In genomic region chr7:47937711-47938573, GRCh38 we compare ENCODE assay signal across 9 cellular contexts. TPM values are rescaled to one million over a fixed set of nuclear protein-coding genes. Genes with fewer than 3 reads are reported as not detected.
DNase-seq lines count a peak whose midpoint lies in the region; ATAC-seq and TF ChIP-seq lines count a peak whose summit lies in the region.
"Had no signal": no experiment of that assay in that cellular context is flagged by ENCODE, and none has a peak within 500 bp of the region (broad histone marks: within the 10 kb centered on the region; RNA-seq: fewer than 3 reads in every experiment).

No MANE protein-coding gene starts in this region.

- CTCF ChIA-PET in activated CD4-positive, alpha-beta memory T cell treated with anti-CD3 and anti-CD28 coated beads for 36 hours (lab: Charles Lee): interaction anchor here (1.0 to 4.5 kb wide), 5 partner anchors 7 to 172 kb away, joined by 3 to 19 read pairs (median 5); no protein-coding TSS in a partner anchor
- CTCF ChIA-PET in activated naive CD4-positive, alpha-beta T cell treated with anti-CD3 and anti-CD28 coated beads, Interleukin-2, amount 10 ng/mL, durations not matched to agents 7 days and 5 days (lab: Charles Lee): interaction anchor here (0.9 to 1.9 kb wide), 6 partner anchors 10 to 671 kb away, joined by 3 to 8 read pairs (median 4); partner anchors contain the start of gene PKD1L1

- H3K27me3 Mint-ChIP-seq in activated CD4-positive, alpha-beta memory T cell treated with anti-CD3 and anti-CD28 coated beads for 36 hours: no peaks in the 10 kb centered on the region
- H3K27me3 Mint-ChIP-seq in activated naive CD4-positive, alpha-beta T cell treated with anti-CD3 and anti-CD28 coated beads, Interleukin-2, amount 10 ng/mL, durations not matched to agents 7 days and 5 days: no peaks in the 10 kb centered on the region

- H3K4me1 Mint-ChIP-seq in activated CD4-positive, alpha-beta memory T cell treated with anti-CD3 and anti-CD28 coated beads for 36 hours (ENCODE audit: low read depth): peaks cover 19% of the 10 kb centered on the region
- peaks cover 17% of the 10 kb centered on the region for H3K4me1 Mint-ChIP-seq in activated naive CD4-positive, alpha-beta T cell treated with anti-CD3 and anti-CD28 coated beads, Interleukin-2, amount 10 ng/mL, durations not matched to agents 7 days and 5 days

- ATAC-seq in GM18505 (IDR thresholded peaks at IDR 0.05; ENCODE audit: unreplicated experiment) (peak; percentile 64), GM19463 (IDR thresholded peaks at IDR 0.05; ENCODE audit: unreplicated experiment) (peak; percentile 59), HG03066 (IDR thresholded peaks at IDR 0.05; ENCODE audit: low read depth, unreplicated experiment) (peak; percentile 41)

- no peak for TF ChIP-seq POLR2A in GM18505 (IDR thresholded peaks at IDR 0.05; ENCODE audit: borderline replicate concordance, extremely low read depth, insufficient read depth, insufficient read length)

- no peaks in the 10 kb centered on the region for H3K36me3 Mint-ChIP-seq in activated CD4-positive, alpha-beta memory T cell treated with anti-CD3 and anti-CD28 coated beads for 36 hours
- no peaks in the 10 kb centered on the region for H3K36me3 Mint-ChIP-seq in activated naive CD4-positive, alpha-beta T cell treated with anti-CD3 and anti-CD28 coated beads, Interleukin-2, amount 10 ng/mL, durations not matched to agents 7 days and 5 days

- H3K4me3 Mint-ChIP-seq in activated CD4-positive, alpha-beta memory T cell treated with anti-CD3 and anti-CD28 coated beads for 36 hours: peak overlapping the region; percentile 1
- H3K4me3 Mint-ChIP-seq in activated naive CD4-positive, alpha-beta T cell treated with anti-CD3 and anti-CD28 coated beads, Interleukin-2, amount 10 ng/mL, durations not matched to agents 7 days and 5 days: no peak overlapping the region

- POLR2A ChIA-PET in activated CD4-positive, alpha-beta memory T cell treated with anti-CD3 and anti-CD28 coated beads for 36 hours (lab: Charles Lee): no interaction called here

- H3K27ac Mint-ChIP-seq in activated CD4-positive, alpha-beta memory T cell treated with anti-CD3 and anti-CD28 coated beads for 36 hours: peak overlapping the region; percentile 75
- no peak overlapping the region for H3K27ac Mint-ChIP-seq in activated naive CD4-positive, alpha-beta T cell treated with anti-CD3 and anti-CD28 coated beads, Interleukin-2, amount 10 ng/mL, durations not matched to agents 7 days and 5 days

- intact Hi-C loops in activated CD4-positive, alpha-beta memory T cell treated with anti-CD3 and anti-CD28 coated beads for 36 hours (cut with micrococcal nuclease): loop anchor here (2.0 to 5.0 kb wide), 2 partner anchors 39 to 53 kb away; partner anchors contain the start of gene HUS1
- intact Hi-C loops in posterior vena cava (cut with DNase I): no loop called here

- H3K9me3 Mint-ChIP-seq in activated CD4-positive, alpha-beta memory T cell treated with anti-CD3 and anti-CD28 coated beads for 36 hours: no peaks in the 10 kb centered on the region
- no peaks in the 10 kb centered on the region for H3K9me3 Mint-ChIP-seq in activated naive CD4-positive, alpha-beta T cell treated with anti-CD3 and anti-CD28 coated beads, Interleukin-2, amount 10 ng/mL, durations not matched to agents 7 days and 5 days

- DNase-seq in activated CD4-positive, alpha-beta memory T cell treated with anti-CD3 and anti-CD28 coated beads for 36 hours: peak; percentile 28
- DNase-seq in activated naive CD4-positive, alpha-beta T cell treated with anti-CD3 and anti-CD28 coated beads, Interleukin-2, amount 10 ng/mL, durations not matched to agents 7 days and 5 days: no peak
- no peak for DNase-seq in posterior vena cava (ENCODE audit: low spot score)
- no peak for DNase-seq in activated CD8-positive, alpha-beta memory T cell treated with anti-CD3 and anti-CD28 coated beads, Interleukin-2, amount 50 U/mL, for 4 hours
- no peak for DNase-seq in inferior parietal cortex (ENCODE audit: extremely low spot score)
- DNase-seq: stimulated activated CD4-positive, alpha-beta T cell treated with anti-CD3 and anti-CD28 coated beads, Interleukin-4, amount 100 ng/mL, for 24 hours had no signal

RNA-seq across cellular contexts. Expression of gene PKD1L1, which starts 10.3 kb away (rescaled TPM):
- under 1 TPM; 0.17 to 0.19 TPM for total RNA-seq in activated CD4-positive, alpha-beta memory T cell treated with anti-CD3 and anti-CD28 coated beads for 36 hours
- under 1 TPM; 0.88 to 0.90 TPM for total RNA-seq in posterior vena cava

RNA-seq across cellular contexts. Expression of gene HUS1, which starts 41.5 kb away (rescaled TPM):
- total RNA-seq in activated CD4-positive, alpha-beta memory T cell treated with anti-CD3 and anti-CD28 coated beads for 36 hours: 10 to 100 TPM; 38.6 to 38.9 TPM
- 10 to 100 TPM; 22.8 to 23.1 TPM for total RNA-seq in posterior vena cava
